In the genomic region with DNA sequence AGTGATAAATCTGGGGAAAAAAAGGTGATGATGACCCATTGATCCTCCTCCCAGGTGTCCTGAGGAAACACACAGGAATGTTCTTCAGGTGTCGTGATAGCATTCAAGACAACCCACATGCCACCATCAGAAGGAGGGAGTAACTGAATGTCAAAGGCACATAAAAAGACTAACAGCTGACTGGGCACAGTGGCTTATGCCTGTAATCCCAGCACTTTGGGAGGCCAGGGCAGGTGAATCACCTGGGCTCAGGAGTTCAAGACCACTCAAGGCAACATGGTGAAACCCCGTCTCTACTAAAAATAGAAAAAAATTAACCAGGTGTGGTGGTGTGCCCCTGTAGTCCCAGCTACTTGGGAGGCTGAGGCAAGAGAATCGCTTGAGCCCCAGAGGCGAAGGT, we compare ENCODE assay signal across 8 cellular contexts.
"Had no signal": no experiment of that assay in that cellular context is flagged by ENCODE, and none has a peak within 500 bp of the region (broad histone marks: within the 10 kb centered on the region; RNA-seq: fewer than 3 reads in every experiment).

No MANE protein-coding gene starts in this region.

- DNase-seq: GDM1, GF-D8 had no signal

- H3K4me3 ChIP-seq: GM12878 had no signal

- FAIRE-seq: G401.6, GM12878, GM12891, GM12892, GM18507, GM19239 had no signal

- ATAC-seq: GM12878 had no signal
